22 cellular contexts compared by ENCODE assay signal in genomic region chr13:111469916-111470506, GRCh38.
"Had no signal": no experiment of that assay in that cellular context is flagged by ENCODE, and none has a peak within 500 bp of the region (broad histone marks: within the 10 kb centered on the region; RNA-seq: fewer than 3 reads in every experiment).

No MANE protein-coding gene starts in this region.

- FAIRE-seq: colon, endothelial cell of umbilical vein, keratinocyte, small intestine had no signal

- H3K27me3 ChIP-seq: foreskin keratinocyte, ovary, right atrium auricular region, tibial nerve had no signal

- H3K4me3 ChIP-seq: left ventricle myocardium inferior, lung, ovary, right atrium auricular region, suprapubic skin, tibial nerve had no signal

- ATAC-seq: foreskin keratinocyte; naive thymus-derived CD4-positive, alpha-beta T cell had no signal

- H3K4me3 Mint-ChIP-seq: endodermal cell; immature natural killer cell; naive thymus-derived CD4-positive, alpha-beta T cell; nephron progenitor cell had no signal

- H3K36me3 ChIP-seq: left ventricle myocardium inferior, neutrophil, ovary, right atrium auricular region, suprapubic skin, tibial nerve had no signal

- H3K9me3 Mint-ChIP-seq: endodermal cell, immature natural killer cell had no signal

- H3K4me1 ChIP-seq: foreskin keratinocyte, left ventricle myocardium inferior, right atrium auricular region had no signal

- DNase-seq: cerebellar nuclear complex; effector CD4-positive, alpha-beta T cell; endodermal cell; erythroblast; foreskin keratinocyte; immature natural killer cell; left ventricle myocardium inferior; mesendoderm; nephron progenitor cell; ovary; small intestine; stimulated activated CD4-positive, alpha-beta T cell treated with anti-CD3 and anti-CD28 coated beads, Interleukin-2, amount 100 ng/mL, for 48 hours; stimulated activated naive CD4-positive, alpha-beta T cell treated with Interleukin-2 at 50 U/mL for 16 hours had no signal

- H3K4me1 Mint-ChIP-seq: endodermal cell; immature natural killer cell; naive thymus-derived CD4-positive, alpha-beta T cell; nephron progenitor cell had no signal

- H3K27ac ChIP-seq: foreskin keratinocyte, left ventricle myocardium inferior, neutrophil, ovary, right atrium auricular region, suprapubic skin, tibial nerve had no signal

- H3K36me3 Mint-ChIP-seq: immature natural killer cell; naive thymus-derived CD4-positive, alpha-beta T cell had no signal

- H3K9me3 ChIP-seq: neutrophil, ovary, suprapubic skin had no signal

- H3K27ac Mint-ChIP-seq: endodermal cell; immature natural killer cell; naive thymus-derived CD4-positive, alpha-beta T cell; nephron progenitor cell had no signal
